Comparison of ENCODE assay signal across 5 cellular contexts in the genomic region with DNA sequence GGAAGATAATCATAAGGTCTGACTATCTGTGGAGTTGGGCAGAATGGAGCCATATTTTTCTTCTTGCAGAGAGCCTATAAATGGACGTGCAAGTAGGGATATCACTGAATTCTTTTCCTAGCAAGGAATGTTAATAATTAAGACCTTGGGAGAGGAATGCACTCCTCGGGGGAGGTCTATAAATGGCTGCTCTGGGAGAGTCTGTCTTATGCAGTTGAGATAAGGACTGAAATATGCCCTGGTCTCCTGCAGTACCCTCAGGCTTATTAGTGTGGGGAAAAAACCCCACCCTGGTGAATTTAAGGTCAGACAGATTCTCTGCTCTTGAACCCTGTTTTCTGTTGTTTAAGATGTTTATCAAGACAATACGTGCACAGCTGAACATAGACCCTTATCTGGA. TPM values are rescaled to one million over a fixed set of nuclear protein-coding genes. Genes with fewer than 3 reads are reported as not detected.
"Had no signal": no experiment of that assay in that cellular context is flagged by ENCODE, and none has a peak within 500 bp of the region (broad histone marks: within the 10 kb centered on the region; RNA-seq: fewer than 3 reads in every experiment).

No MANE protein-coding gene starts in this region.

RNA-seq across cellular contexts. Expression of a gene that starts 17.9 kb away (rescaled TPM):
- total RNA-seq: H9, HT-29 had no signal
- polyA plus RNA-seq: GM23338, IgD-negative memory B cell had no signal

RNA-seq across cellular contexts. Expression of a gene that starts 50.5 kb away (rescaled TPM):
- total RNA-seq: H1, H9 had no signal
- polyA plus RNA-seq: GM23338, IgD-negative memory B cell had no signal
